ENCODE assay signal across 8 cellular contexts in the genomic region with DNA sequence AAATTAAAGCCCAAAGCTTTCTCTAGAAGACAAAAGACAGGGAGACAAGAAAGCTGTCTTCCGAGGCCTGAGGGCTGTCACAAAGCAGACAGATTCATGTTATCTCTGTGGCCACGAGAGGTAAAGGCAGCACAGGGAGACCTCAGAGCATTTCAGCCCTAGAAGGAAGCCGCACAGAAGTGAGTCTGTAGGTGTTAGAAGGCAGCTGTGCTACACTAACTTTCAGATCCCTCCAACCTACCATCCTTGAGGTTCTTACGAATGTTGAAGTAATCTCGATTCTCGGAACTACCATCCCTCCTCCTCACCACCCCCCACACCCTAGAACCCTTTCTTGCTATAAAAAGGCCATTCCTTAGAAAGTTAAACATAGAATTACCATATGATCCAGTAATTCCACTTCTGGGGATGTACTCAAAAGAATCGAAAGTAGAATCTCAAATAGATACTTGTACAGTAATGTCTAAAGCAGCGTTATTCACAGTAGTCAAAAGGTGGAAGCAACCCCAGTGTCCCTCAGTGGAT. TPM values are rescaled to one million over a fixed set of nuclear protein-coding genes. Genes with fewer than 3 reads are reported as not detected.
DNase-seq lines count a peak whose midpoint lies in the region; ATAC-seq and TF ChIP-seq lines count a peak whose summit lies in the region.

No MANE protein-coding gene starts in this region.

- POLR2A ChIA-PET in activated CD4-positive, alpha-beta memory T cell treated with anti-CD3 and anti-CD28 coated beads, Interleukin-2, amount 10 ng/mL, durations not matched to agents 7 days and 5 days (lab: Charles Lee), result interaction anchor here (0.7 to 4.3 kb wide), 10 partner anchors 12 to 1164 kb away, joined by 3 to 29 read pairs (median 5); a partner anchor contains a TSS
- POLR2A ChIA-PET in OCI-LY7 (lab: Charles Lee), result no interaction called here

- H3K4me1 Mint-ChIP-seq in activated CD4-positive, alpha-beta memory T cell treated with anti-CD3 and anti-CD28 coated beads, Interleukin-2, amount 10 ng/mL, durations not matched to agents 7 days and 5 days, result peaks cover 57% of the 10 kb centered on the region

- H3K4me2 ChIP-seq in OCI-LY7 (ENCODE audit: low read length), result no peak overlapping the region

- no peaks in the 10 kb centered on the region for H3K79me2 ChIP-seq in OCI-LY7 (ENCODE audit: insufficient read depth, low read depth, low read length)

- CTCF ChIA-PET in activated CD4-positive, alpha-beta memory T cell treated with anti-CD3 and anti-CD28 coated beads, Interleukin-2, amount 10 ng/mL, durations not matched to agents 7 days and 5 days (lab: Charles Lee), result interaction anchor here (1.3 to 2.4 kb wide), 4 partner anchors 12 to 84 kb away, joined by 4 to 17 read pairs (median 11); a partner anchor contains a TSS
- CTCF ChIA-PET in OCI-LY7 (lab: Charles Lee; ENCODE audit: unreplicated experiment), result no interaction called here

- no TSS peak for BruUV-seq in OCI-LY7 (replicated peaks; lab: Mats Ljungman, UMichigan)

- no peak overlapping the region for H3K4me3 ChIP-seq in OCI-LY7 (ENCODE audit: low read depth, low read length, poor library complexity, severe bottlenecking)
- H3K4me3 ChIP-seq in esophagus muscularis mucosa, result no peak overlapping the region

- peak; percentile 73 for DNase-seq in activated CD4-positive, alpha-beta memory T cell treated with anti-CD3 and anti-CD28 coated beads, Interleukin-2, amount 10 ng/mL, durations not matched to agents 7 days and 5 days
- peak; percentile 52 to 61 for DNase-seq in stimulated activated CD4-positive, alpha-beta T cell treated with anti-CD3 and anti-CD28 coated beads, Interleukin-15, amount 100 ng/mL, for 48 hours (ENCODE audit: low read depth in 2 of 2)
- DNase-seq in NCI-H1092 (lab: John Stamatoyannopoulos, UW), result no peak
- no peak for DNase-seq in DMS153 (lab: John Stamatoyannopoulos, UW)
- no peak for DNase-seq in OCI-LY7 (ENCODE audit: low spot score)
- DNase-seq in esophagus muscularis mucosa (ENCODE audit: extremely low spot score), result no peak

- peaks cover 3% of the 10 kb centered on the region for H3K36me3 Mint-ChIP-seq in activated CD4-positive, alpha-beta memory T cell treated with anti-CD3 and anti-CD28 coated beads, Interleukin-2, amount 10 ng/mL, durations not matched to agents 7 days and 5 days (ENCODE audit: low read depth)

- H3K36me3 ChIP-seq in OCI-LY7 (ENCODE audit: insufficient read depth, low read length), result no peaks in the 10 kb centered on the region
- no peaks in the 10 kb centered on the region for H3K36me3 ChIP-seq in esophagus muscularis mucosa

- peak; percentile 71 for ATAC-seq in GM19025 (IDR thresholded peaks at IDR 0.05; ENCODE audit: low read depth, unreplicated experiment)
- peak; percentile 96 for ATAC-seq in HG03025 (IDR thresholded peaks at IDR 0.05; ENCODE audit: low FRiP score, unreplicated experiment)

- no peaks in the 10 kb centered on the region for H3K9me2 ChIP-seq in OCI-LY7 (ENCODE audit: insufficient read depth, low read length)

- no peaks in the 10 kb centered on the region for H4K20me1 ChIP-seq in OCI-LY7 (ENCODE audit: insufficient read depth, low read length)

- H3K4me3 Mint-ChIP-seq in activated CD4-positive, alpha-beta memory T cell treated with anti-CD3 and anti-CD28 coated beads, Interleukin-2, amount 10 ng/mL, durations not matched to agents 7 days and 5 days, result peak overlapping the region; percentile 67

- no peaks in the 10 kb centered on the region for H3K9me3 Mint-ChIP-seq in activated CD4-positive, alpha-beta memory T cell treated with anti-CD3 and anti-CD28 coated beads, Interleukin-2, amount 10 ng/mL, durations not matched to agents 7 days and 5 days

- H3K27me3 Mint-ChIP-seq in activated CD4-positive, alpha-beta memory T cell treated with anti-CD3 and anti-CD28 coated beads, Interleukin-2, amount 10 ng/mL, durations not matched to agents 7 days and 5 days, result no peaks in the 10 kb centered on the region

- H3K9me3 ChIP-seq in OCI-LY7 (ENCODE audit: low read length) (no peaks in the 10 kb centered on the region), esophagus muscularis mucosa (no peaks in the 10 kb centered on the region)

- intact Hi-C loops in OCI-LY7 (cut with micrococcal nuclease; ENCODE audit: unreplicated experiment) (no loop called here), esophagus muscularis mucosa (cut with DNase I) (no loop called here)

- H3K27ac ChIP-seq in OCI-LY7 (ENCODE audit: low read depth, low read length, poor library complexity, severe bottlenecking) (no peak overlapping the region), esophagus muscularis mucosa (replicated peaks in 1 of 4) (no peak overlapping the region)

- H3K27me3 ChIP-seq in esophagus muscularis mucosa, result no peaks in the 10 kb centered on the region

- no peak for TF ChIP-seq POLR2A in esophagus muscularis mucosa (IDR thresholded peaks at IDR 0.05; ENCODE audit: low read depth)

- H3K4me1 ChIP-seq in OCI-LY7 (ENCODE audit: insufficient read depth, low read length, poor library complexity, severe bottlenecking) (no peaks in the 10 kb centered on the region), esophagus muscularis mucosa (peaks cover 7 to 8% (median 8%) of the 10 kb centered on the region in 4 donors)

- TF ChIP-seq EP300 in esophagus muscularis mucosa (IDR thresholded peaks at IDR 0.05), result no peak

- TF ChIP-seq CTCF in OCI-LY7 (conservative IDR thresholded peaks at IDR 0.05; ENCODE audit: low read length), result no peak
- no peak for TF ChIP-seq CTCF in esophagus muscularis mucosa (IDR thresholded peaks at IDR 0.05)

- no peak overlapping the region for H2AFZ ChIP-seq in OCI-LY7 (ENCODE audit: low read length)

- peak overlapping the region; percentile 93 for H3K27ac Mint-ChIP-seq in activated CD4-positive, alpha-beta memory T cell treated with anti-CD3 and anti-CD28 coated beads, Interleukin-2, amount 10 ng/mL, durations not matched to agents 7 days and 5 days

- WGBS in esophagus muscularis mucosa, result 96% methylated on average over 8 of the region's 8 CpGs

RNA-seq across cellular contexts. Expression of a gene that starts 21.5 kb away (rescaled TPM):
- total RNA-seq in activated CD4-positive, alpha-beta memory T cell treated with anti-CD3 and anti-CD28 coated beads, Interleukin-2, amount 10 ng/mL, durations not matched to agents 7 days and 5 days, result 10 to 100 TPM; 34.4 to 36.0 TPM
- total RNA-seq in OCI-LY7 (2014; rRNA removed; shearing (Covaris generic)), result 4.0 and 10.0 TPM in 2 replicates
- total RNA-seq in OCI-LY7 (2022), result 8.2 and 8.3 TPM in 2 replicates
- total RNA-seq in esophagus muscularis mucosa, result 10 to 100 TPM; 22.9 to 44.4 (median 31.9) TPM

Comparison
In these comparisons a context has a peak if more than half of its experiments do, and no peak if none do; other contexts are left out.
1. DNase-seq: peak in activated CD4-positive, alpha-beta memory T cell treated with anti-CD3 and anti-CD28 coated beads, Interleukin-2, amount 10 ng/mL, durations not matched to agents 7 days and 5 days (single experiment) and stimulated activated CD4-positive, alpha-beta T cell treated with anti-CD3 and anti-CD28 coated beads, Interleukin-15, amount 100 ng/mL, for 48 hours (2 of 2); none in NCI-H1092 (single experiment), DMS153 (single experiment), OCI-LY7 (single experiment) and esophagus muscularis mucosa (single experiment).